In genomic region chr7:25391295-25391861, GRCh38 we compare ENCODE assay signal across 8 cellular contexts.
A peak's percentile ranks its signal among the peaks of the same experiment; 100 is the strongest.
DNase-seq lines count a peak whose midpoint lies in the region; ATAC-seq and TF ChIP-seq lines count a peak whose summit lies in the region.

No MANE protein-coding gene starts in this region.

- H3K9me2 ChIP-seq in Loucy (replicated peaks; ENCODE audit: low read depth, low read length), result no peaks in the 10 kb centered on the region

- no peak overlapping the region for H3K4me2 ChIP-seq in Loucy (ENCODE audit: low read depth, low read length, poor library complexity, severe bottlenecking)

- no peak overlapping the region for H3K4me3 ChIP-seq in Loucy (ENCODE audit: low read length, poor library complexity, severe bottlenecking)

- peak overlapping the region; percentile 31; the same call in 1 of the 2 replicates for H2AFZ ChIP-seq in Loucy (ENCODE audit: low read length)

- ATAC-seq in T-helper 17 cell (no peak), GM19023 (IDR thresholded peaks at IDR 0.05; ENCODE audit: unreplicated experiment) (no peak), GM19351 (IDR thresholded peaks at IDR 0.05; ENCODE audit: unreplicated experiment) (no peak), WTC11 (no peak)

- H3K4me3 Mint-ChIP-seq in neural crest cell (no peak overlapping the region), T-helper 17 cell (no peak overlapping the region), WTC11 (no peak overlapping the region)

- H4K20me1 ChIP-seq in Loucy (ENCODE audit: insufficient read depth, low read length, poor library complexity, severe bottlenecking), result no peaks in the 10 kb centered on the region

- no peaks in the 10 kb centered on the region for H3K4me1 ChIP-seq in Loucy (ENCODE audit: insufficient read depth, low read length, poor library complexity, severe bottlenecking)

- H3K27me3 Mint-ChIP-seq in neural crest cell (ENCODE audit: low read depth) (peaks cover 4% of the 10 kb centered on the region), T-helper 17 cell (peaks cover 39% of the 10 kb centered on the region), WTC11 (ENCODE audit: low read depth) (no peaks in the 10 kb centered on the region)

- no peaks in the 10 kb centered on the region for H3K36me3 Mint-ChIP-seq in neural crest cell (ENCODE audit: low read depth)
- no peaks in the 10 kb centered on the region for H3K36me3 Mint-ChIP-seq in T-helper 17 cell (ENCODE audit: low read depth)
- H3K36me3 Mint-ChIP-seq in WTC11, result no peaks in the 10 kb centered on the region

- H3K9ac ChIP-seq in Loucy (ENCODE audit: low read depth, low read length, poor library complexity, severe bottlenecking), result no peak overlapping the region

- POLR2A ChIA-PET in WTC11 (lab: Charles Lee), result no interaction called here

- H3K27ac Mint-ChIP-seq in neural crest cell (ENCODE audit: unreplicated experiment), result no peak overlapping the region
- H3K27ac Mint-ChIP-seq in T-helper 17 cell, result no peak overlapping the region
- no peak overlapping the region for H3K27ac Mint-ChIP-seq in WTC11

- H3K4me1 Mint-ChIP-seq in neural crest cell (peaks cover 20% of the 10 kb centered on the region), T-helper 17 cell (peaks cover 10% of the 10 kb centered on the region), WTC11 (no peaks in the 10 kb centered on the region)

- H3K27me3 ChIP-seq in Loucy (ENCODE audit: insufficient read depth, low read length, poor library complexity, severe bottlenecking), result no peaks in the 10 kb centered on the region

- H3K9me3 Mint-ChIP-seq in neural crest cell (no peaks in the 10 kb centered on the region), WTC11 (no peaks in the 10 kb centered on the region)

- no peaks in the 10 kb centered on the region for H3K9me3 ChIP-seq in Loucy (ENCODE audit: insufficient read depth, low read depth, low read length)
- no peaks in the 10 kb centered on the region for H3K9me3 ChIP-seq in T-helper 17 cell (ENCODE audit: control insufficient read depth, low read length, poor library complexity, severe bottlenecking)

- TF ChIP-seq CTCF in Loucy (conservative IDR thresholded peaks at IDR 0.05; ENCODE audit: low read length), result peak; percentile 78
- peak; percentile 73 for TF ChIP-seq CTCF in neural crest cell (conservative IDR thresholded peaks at IDR 0.05)
- TF ChIP-seq CTCF in WTC11 (IDR thresholded peaks at IDR 0.05), result no peak

- H3F3A ChIP-seq in Loucy (ENCODE audit: low read depth), result no peaks in the 10 kb centered on the region

- H3K36me3 ChIP-seq in Loucy (ENCODE audit: insufficient read depth, low read length), result no peaks in the 10 kb centered on the region

- no peaks in the 10 kb centered on the region for H3K79me2 ChIP-seq in Loucy (ENCODE audit: insufficient read depth, low read length)

- CTCF ChIA-PET in WTC11 (lab: Charles Lee), result interaction anchor here (0.6 to 12.1 kb wide), 12 partner anchors 132 to 463 kb away, joined by 3 to 143 read pairs (median 4); a partner anchor contains a TSS

- peak; percentile 62 for DNase-seq in DMS153 treated with DMSO at 0.1 percent for 48 hours (lab: John Stamatoyannopoulos, UW; ENCODE audit: unreplicated experiment)
- peak; percentile 73 for DNase-seq in cerebellar cortex (ENCODE audit: low spot score)
- no peak for DNase-seq in neural crest cell (ENCODE audit: low read depth, low spot score)
- no peak for DNase-seq in T-helper 17 cell
- no peak for DNase-seq in WTC11 (ENCODE audit: low spot score)

TF ChIP-seq in WTC11, 78 proteins besides CTCF, POLR2A, EP300 and RAD21:
- TF ChIP-seq ZSCAN18 (CRISPR knock-in tag; IDR thresholded peaks at IDR 0.05), result no peak
- TF ChIP-seq SP1 (CRISPR knock-in tag; conservative IDR thresholded peaks at IDR 0.05), result no peak
- TF ChIP-seq TEAD1 (CRISPR knock-in tag; IDR thresholded peaks at IDR 0.05), result no peak

Comparison
In these comparisons a context has a peak if more than half of its experiments do, and no peak if none do; other contexts are left out.
1. DNase-seq: peak in DMS153 treated with DMSO at 0.1 percent for 48 hours (single experiment) and cerebellar cortex (single experiment); none in neural crest cell (single experiment), T-helper 17 cell (0 of 3) and WTC11 (single experiment).